Comparison of ENCODE assay signal across 30 cellular contexts in genomic region chr5:6579535-6579934, GRCh38.
"Had no signal": no experiment of that assay in that cellular context is flagged by ENCODE, and none has a peak within 500 bp of the region (broad histone marks: within the 10 kb centered on the region; RNA-seq: fewer than 3 reads in every experiment).

No MANE protein-coding gene starts in this region.

- DNase-seq: activated B cell treated with CpG ODN at 0.5 μM for 24 hours; activated CD4-positive, alpha-beta memory T cell treated with anti-CD3 and anti-CD28 coated beads for 36 hours; activated CD4-positive, alpha-beta T cell treated with anti-CD3 and anti-CD28 coated beads for 4 hours; activated CD4-positive, alpha-beta T cell treated with anti-CD3 and anti-CD28 coated beads, Interleukin-2, amount 10 ng/mL, durations not matched to agents 24 days and 14 days; activated CD4-positive, alpha-beta T cell treated with anti-CD3 and anti-CD28 coated beads, Interleukin-2, amount 50 U/mL, for 1 hour; activated CD4-positive, alpha-beta T cell treated with anti-CD3 and anti-CD28 coated beads, Interleukin-2, amount 50 U/mL, for 4 hours; activated CD4-positive, CD25-positive, alpha-beta regulatory T cell treated with anti-CD3 and anti-CD28 coated beads, Interleukin-2, amount 50 U/mL, for 72 hours; activated CD8-positive, alpha-beta T cell treated with anti-CD3 and anti-CD28 coated beads for 36 hours; activated effector memory CD4-positive, alpha-beta T cell treated with anti-CD3 and anti-CD28 coated beads, Interleukin-2, amount 50 U/mL, for 16 hours; activated gamma-delta T cell treated with Interleukin-2 at 50 U/mL for 16 hours; activated naive CD4-positive, alpha-beta T cell; activated naive CD4-positive, alpha-beta T cell treated with anti-CD3 and anti-CD28 coated beads for 36 hours; activated naive CD4-positive, alpha-beta T cell treated with anti-CD3 and anti-CD28 coated beads, Interleukin-2, amount 50 U/mL, for 16 hours; activated naive CD8-positive, alpha-beta T cell treated with anti-CD3 and anti-CD28 coated beads for 36 hours; activated T-cell treated with anti-CD3 and anti-CD28 coated beads for 4 hours; activated T-cell treated with anti-CD3 and anti-CD28 coated beads, Interleukin-2, amount 50 U/mL, for 1 hour; activated T-cell treated with anti-CD3 and anti-CD28 coated beads, Interleukin-2, amount 50 U/mL, for 4 hours; activated T-cell treated with anti-CD3 and anti-CD28 coated beads, Interleukin-2, amount 50 U/mL, for 72 hours; amniotic stem cell; aorta; caudate nucleus; cerebellar nuclear complex; T-cell; T-helper 2 cell; T-helper 9 cell had no signal

- H3K4me3 ChIP-seq: adrenal gland, cardiac muscle cell had no signal

- ATAC-seq: activated CD8-positive, alpha-beta T cell treated with anti-CD3 and anti-CD28 coated beads for 36 hours; activated naive CD4-positive, alpha-beta T cell treated with anti-CD3 and anti-CD28 coated beads, Interleukin-2, amount 50 U/mL, for 72 hours; activated T-cell treated with anti-CD3 and anti-CD28 coated beads, Interleukin-2, amount 50 U/mL, for 4 hours; activated T-cell treated with anti-CD3 and anti-CD28 coated beads, Interleukin-2, amount 50 U/mL, for 72 hours; activated T-helper 17 cell treated with anti-CD3 and anti-CD28 coated beads, Interleukin-2, amount 50 U/mL, for 72 hours; T-cell had no signal

- H3K36me3 ChIP-seq: adrenal gland, cardiac muscle cell had no signal

- H3K9me3 ChIP-seq: adrenal gland had no signal

- H3K27ac ChIP-seq: adrenal gland, cardiac muscle cell, VCaP had no signal
